ENCODE assay signal across 8 cellular contexts in genomic region chr18:2657043-2657512, GRCh38. TPM values are rescaled to one million over a fixed set of nuclear protein-coding genes. Genes with fewer than 3 reads are reported as not detected.
A peak's percentile ranks its signal among the peaks of the same experiment; 100 is the strongest.
DNase-seq lines count a peak whose midpoint lies in the region; ATAC-seq and FAIRE-seq lines count a peak whose summit lies in the region.

No MANE protein-coding gene starts in this region.

- POLR2A ChIA-PET in naive thymus-derived CD4-positive, alpha-beta T cell (lab: Charles Lee) = interaction anchor here (0.5 to 6.3 kb wide), 28 partner anchors 8 to 791 kb away, joined by 3 to 424 read pairs (median 8); partner anchors contain the start of genes METTL4, MYL12A and NDC80

- DNase-seq in Karpas-422 (no peak), G401 (ENCODE audit: low spot score) (no peak), RCC 7860 (ENCODE audit: low spot score) (no peak)
- DNase-seq in central memory CD8-positive, alpha-beta T cell (ENCODE audit: low spot score in 2 of 2) = no peak
- no peak for DNase-seq in naive thymus-derived CD4-positive, alpha-beta T cell
- DNase-seq in stimulated activated naive CD4-positive, alpha-beta T cell treated with Interleukin-2 at 50 U/mL for 16 hours (lab: John Stamatoyannopoulos, UW) = no peak

- peak overlapping the region; percentile 96 for H3K27ac Mint-ChIP-seq in central memory CD8-positive, alpha-beta T cell (ENCODE audit: low read depth)
- peak overlapping the region; percentile 84 to 98 (median 94) for H3K27ac Mint-ChIP-seq in naive thymus-derived CD4-positive, alpha-beta T cell

- no peak overlapping the region for H2AFZ ChIP-seq in Karpas-422 (ENCODE audit: low read length)

- peaks cover 34 to 47% (median 42%) of the 10 kb centered on the region in 10 experiments for H3K4me1 ChIP-seq in BLaER1 treated with 17β-estradiol and CSF1 and Interleukin-3, amounts not matched to agents 10 nM and 100 nM
- H3K4me1 ChIP-seq in Karpas-422 (ENCODE audit: low read length) = peaks cover 31% of the 10 kb centered on the region
- H3K4me1 ChIP-seq in naive thymus-derived CD4-positive, alpha-beta T cell (ENCODE audit: control insufficient read depth in 2 of 2, insufficient read depth in 2 of 2, low read length in 2 of 2) = peaks cover 23 to 32% of the 10 kb centered on the region in 2 donors

- peak overlapping the region; percentile 95 for H3K4me3 Mint-ChIP-seq in central memory CD8-positive, alpha-beta T cell
- peak overlapping the region; percentile 91 to 99 (median 95) for H3K4me3 Mint-ChIP-seq in naive thymus-derived CD4-positive, alpha-beta T cell

- peaks cover 27 to 63% (median 53%) of the 10 kb centered on the region in 11 experiments; a peak in 21 of 22 replicates for H4K20me1 ChIP-seq in BLaER1 treated with 17β-estradiol and CSF1 and Interleukin-3, amounts not matched to agents 10 nM and 100 nM
- H4K20me1 ChIP-seq in Karpas-422 (ENCODE audit: insufficient read depth, low read depth, low read length) = peaks cover 28% of the 10 kb centered on the region

- peak overlapping the region; percentile 89 to 99 (median 92) for H3K4me2 ChIP-seq in BLaER1 treated with 17β-estradiol and CSF1 and Interleukin-3, amounts not matched to agents 10 nM and 100 nM
- peak overlapping the region; percentile 67 for H3K4me2 ChIP-seq in Karpas-422 (ENCODE audit: low read depth, low read length, poor library complexity, severe bottlenecking)

- intact Hi-C loops in naive thymus-derived CD4-positive, alpha-beta T cell (cut with micrococcal nuclease) = loop anchor here (1.0 to 5.0 kb wide), 6 partner anchors 35 to 1845 kb away; partner anchors contain the start of genes MYL12B (in 1 of the 2) and YES1 (in 1 of the 2)

- peak overlapping the region; percentile 93 to 99 (median 97) for H3K9ac ChIP-seq in BLaER1 treated with 17β-estradiol and CSF1 and Interleukin-3, amounts not matched to agents 10 nM and 100 nM
- H3K9ac ChIP-seq in Karpas-422 (ENCODE audit: low read length) = peak overlapping the region; percentile 95

- H3K4me1 Mint-ChIP-seq in central memory CD8-positive, alpha-beta T cell = peaks cover 44% of the 10 kb centered on the region
- peaks cover 26 to 65% (median 53%) of the 10 kb centered on the region in 7 donors for H3K4me1 Mint-ChIP-seq in naive thymus-derived CD4-positive, alpha-beta T cell

- H3K79me2 ChIP-seq in Karpas-422 (ENCODE audit: low read length) = peaks cover 62% of the 10 kb centered on the region

- H3K9me3 ChIP-seq in BLaER1 treated with 17β-estradiol and CSF1 and Interleukin-3, amounts not matched to agents 10 nM and 100 nM (replicated peaks in 1 of 11) = peaks cover 0 to 19% (median 13%) of the 10 kb centered on the region in 11 experiments; a peak in 16 of 22 replicates
- no peaks in the 10 kb centered on the region for H3K9me3 ChIP-seq in Karpas-422 (ENCODE audit: low read length)
- H3K9me3 ChIP-seq in naive thymus-derived CD4-positive, alpha-beta T cell (ENCODE audit: control insufficient read depth in 2 of 3, low read length in 3 of 3) = no peaks in the 10 kb centered on the region

- peak overlapping the region; percentile 78 to 99 (median 94) for H3K4me3 ChIP-seq in BLaER1 treated with 17β-estradiol and CSF1 and Interleukin-3, amounts not matched to agents 10 nM and 100 nM
- peak overlapping the region; percentile 92 for H3K4me3 ChIP-seq in Karpas-422 (ENCODE audit: low read length)
- peak overlapping the region; percentile 97 for H3K4me3 ChIP-seq in naive thymus-derived CD4-positive, alpha-beta T cell (ENCODE audit: low read length)

- H3K9me2 ChIP-seq in Karpas-422 (replicated peaks; ENCODE audit: insufficient read depth, low read length) = no peaks in the 10 kb centered on the region

- CTCF ChIA-PET in naive thymus-derived CD4-positive, alpha-beta T cell (lab: Charles Lee) = interaction anchor here (0.6 to 2.3 kb wide), 7 partner anchors 14 to 86 kb away, joined by 3 to 10 read pairs (median 4); partner anchors contain the start of genes METTL4 and NDC80

- H3K27me3 ChIP-seq in BLaER1 treated with 17β-estradiol and CSF1 and Interleukin-3, amounts not matched to agents 10 nM and 100 nM = no peaks in the 10 kb centered on the region
- no peaks in the 10 kb centered on the region for H3K27me3 ChIP-seq in Karpas-422 (ENCODE audit: low read length)
- no peaks in the 10 kb centered on the region for H3K27me3 ChIP-seq in naive thymus-derived CD4-positive, alpha-beta T cell (ENCODE audit: control insufficient read depth in 2 of 2, insufficient read depth in 2 of 2, low read length in 2 of 2)

- H3K27me3 Mint-ChIP-seq in central memory CD8-positive, alpha-beta T cell = no peaks in the 10 kb centered on the region
- H3K27me3 Mint-ChIP-seq in naive thymus-derived CD4-positive, alpha-beta T cell = no peaks in the 10 kb centered on the region

- peaks cover 4 to 28% (median 23%) of the 10 kb centered on the region in 11 experiments; a peak in 20 of 22 replicates for H3K36me3 ChIP-seq in BLaER1 treated with 17β-estradiol and CSF1 and Interleukin-3, amounts not matched to agents 10 nM and 100 nM
- peaks cover 13% of the 10 kb centered on the region for H3K36me3 ChIP-seq in Karpas-422 (ENCODE audit: insufficient read depth, low read length)
- peaks cover 3 to 14% (median 7%) of the 10 kb centered on the region in 3 experiments for H3K36me3 ChIP-seq in naive thymus-derived CD4-positive, alpha-beta T cell (ENCODE audit: control insufficient read depth in 2 of 3, insufficient read depth in 3 of 3, low read length in 3 of 3)

- no peaks in the 10 kb centered on the region for H3K9me3 Mint-ChIP-seq in central memory CD8-positive, alpha-beta T cell
- H3K9me3 Mint-ChIP-seq in naive thymus-derived CD4-positive, alpha-beta T cell = peaks cover 0 to 3% (median 0%) of the 10 kb centered on the region in 11 donors

- ATAC-seq in central memory CD8-positive, alpha-beta T cell (replicated peaks; ENCODE audit: extremely low read depth, poor library complexity, severe bottlenecking) = no peak
- no peak for ATAC-seq in naive thymus-derived CD4-positive, alpha-beta T cell
- no peak for ATAC-seq in GM21423 (IDR thresholded peaks at IDR 0.05; ENCODE audit: unreplicated experiment)

- FAIRE-seq in RCC 7860 (lab: Jason Lieb, UNC) = no peak

- in situ Hi-C loops in G401 (cut with HindIII; ENCODE audit: low sequenced_read_pairs) = no loop called here

- peaks cover 36% of the 10 kb centered on the region for H3K36me3 Mint-ChIP-seq in central memory CD8-positive, alpha-beta T cell (ENCODE audit: insufficient read depth)
- peaks cover 5 to 26% (median 12%) of the 10 kb centered on the region in 5 donors for H3K36me3 Mint-ChIP-seq in naive thymus-derived CD4-positive, alpha-beta T cell

- H3K27ac ChIP-seq in BLaER1 treated with 17β-estradiol and CSF1 and Interleukin-3, amounts not matched to agents 10 nM and 100 nM = peak overlapping the region; percentile 91 to 98 (median 96); a peak in 21 of 22 replicates
- peak overlapping the region; percentile 80; the same call in 1 of the 2 replicates for H3K27ac ChIP-seq in Karpas-422 (ENCODE audit: low read length)
- H3K27ac ChIP-seq in naive thymus-derived CD4-positive, alpha-beta T cell (ENCODE audit: low read depth, low read length) = peak overlapping the region; percentile 100

RNA-seq across cellular contexts. Expression of gene SMCHD1, which starts 1.6 kb away (rescaled TPM):
- total RNA-seq in Karpas-422 (2014; rRNA removed; shearing (Covaris generic); ENCODE audit: low replicate concordance) = 102 and 180 TPM in 2 replicates
- 100 to 1,000 TPM; 181 to 305 (median 236) TPM for total RNA-seq in naive thymus-derived CD4-positive, alpha-beta T cell
- polyA plus RNA-seq in naive thymus-derived CD4-positive, alpha-beta T cell = 10 to 100 TPM; 41.4 to 51.5 TPM
- 35.6 and 62.4 TPM in 2 replicates for total RNA-seq in G401 (2014; rRNA removed; shearing (Covaris generic))
